In the genomic region with DNA sequence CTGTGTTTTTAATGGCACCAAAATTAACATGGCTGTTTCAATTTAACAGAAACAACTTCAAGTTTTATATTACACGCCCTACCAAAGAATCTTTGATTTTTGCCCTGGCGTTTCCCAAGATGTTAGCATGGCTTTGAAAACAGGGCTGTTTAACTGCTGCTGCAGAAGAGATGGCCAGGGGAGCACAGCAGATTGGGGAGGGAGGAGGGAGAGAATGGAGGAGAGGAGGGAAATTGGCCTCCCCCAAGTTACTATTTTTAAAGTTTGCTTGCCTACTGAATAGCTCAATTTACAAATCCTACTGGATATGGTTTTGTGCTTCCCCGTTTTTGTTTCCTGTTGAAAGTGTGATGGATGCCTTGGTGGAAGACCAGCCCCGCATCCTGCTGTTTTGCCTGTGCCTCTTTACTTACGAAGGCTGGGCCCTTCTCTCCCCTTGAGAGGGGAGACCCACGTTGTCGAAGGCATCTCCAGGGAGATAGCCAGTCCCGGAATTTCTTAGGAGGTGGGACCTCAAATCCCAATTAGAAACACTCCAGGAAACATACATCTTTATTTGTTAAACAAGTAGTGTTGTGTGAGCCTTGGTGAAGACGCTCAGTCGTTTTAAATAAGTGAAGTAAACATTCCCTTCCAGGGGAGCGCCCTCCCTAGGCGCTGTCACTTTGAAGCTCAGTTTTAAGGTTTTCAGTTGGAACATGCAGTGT, we compare ENCODE assay signal across 11 cellular contexts.
DNase-seq lines count a peak whose midpoint lies in the region; ATAC-seq and TF ChIP-seq lines count a peak whose summit lies in the region.
"Had no signal": no experiment of that assay in that cellular context is flagged by ENCODE, and none has a peak within 500 bp of the region (broad histone marks: within the 10 kb centered on the region; RNA-seq: fewer than 3 reads in every experiment).

No MANE protein-coding gene starts in this region.

- CTCF ChIA-PET in RWPE1 (lab: Yijun Ruan, JAX) (interaction anchor here (0.6 kb wide), 2 partner anchors 29 to 266 kb away, joined by 5 read pairs; no protein-coding TSS in a partner anchor), MCF 10A (lab: Yijun Ruan, JAX) (interaction anchor here (1.1 kb wide), 1 partner anchor 177 kb away, joined by 3 read pairs; no protein-coding TSS in a partner anchor)

- H3K4me3 Mint-ChIP-seq in GM23338, result peak overlapping the region; percentile 58
- peak overlapping the region; percentile 28 for H3K4me3 Mint-ChIP-seq in chondrocyte (ENCODE audit: unreplicated experiment)
- no peak overlapping the region for H3K4me3 Mint-ChIP-seq in MCF 10A (ENCODE audit: unreplicated experiment)
- H3K4me3 Mint-ChIP-seq: activated naive CD8-positive, alpha-beta T cell treated with anti-CD3 and anti-CD28 coated beads, Interleukin-2, amount 10 ng/mL, durations not matched to agents 7 days and 5 days; immature natural killer cell; naive B cell had no signal

- H3K36me3 Mint-ChIP-seq in GM23338 (ENCODE audit: low read depth), result 0 out of 3 replicates have a peak, but pooled peaks cover 5% of the 10 kb centered on the region
- peaks cover 8% of the 10 kb centered on the region for H3K36me3 Mint-ChIP-seq in chondrocyte (ENCODE audit: low read depth)
- H3K36me3 Mint-ChIP-seq in MCF 10A (ENCODE audit: insufficient read depth, unreplicated experiment), result peaks cover 23% of the 10 kb centered on the region

- H3K27ac ChIP-seq in GM23338 (ENCODE audit: low read depth) (peak overlapping the region; percentile 28; the same call in 1 of the 2 replicates), layer of hippocampus (ENCODE audit: low read depth, low read length) (peak overlapping the region; percentile 52), sigmoid colon (peak overlapping the region in 3 of 4 donors; percentile 19 to 70 (median 47)), RWPE1 (no peak overlapping the region)

- H3K9me3 Mint-ChIP-seq in GM23338, result no peaks in the 10 kb centered on the region
- no peaks in the 10 kb centered on the region for H3K9me3 Mint-ChIP-seq in chondrocyte (ENCODE audit: low read depth)
- no peaks in the 10 kb centered on the region for H3K9me3 Mint-ChIP-seq in MCF 10A (ENCODE audit: unreplicated experiment)
- H3K9me3 Mint-ChIP-seq: activated naive CD8-positive, alpha-beta T cell treated with anti-CD3 and anti-CD28 coated beads, Interleukin-2, amount 10 ng/mL, durations not matched to agents 7 days and 5 days; immature natural killer cell had no signal

- peak; percentile 92 for ATAC-seq in GM23338
- no peak for ATAC-seq in HG02981 (IDR thresholded peaks at IDR 0.05; ENCODE audit: unreplicated experiment)

- no peak for TF ChIP-seq POLR2A in sigmoid colon (IDR thresholded peaks at IDR 0.05)

- peak overlapping the region; percentile 1; the same call in 1 of the 2 replicates for H3K4me2 ChIP-seq in GM23338

- POLR2A ChIA-PET in RWPE1 (lab: Yijun Ruan, JAX; ENCODE audit: low non-redundant PET), result no interaction called here
- POLR2A ChIA-PET in MCF 10A (lab: Yijun Ruan, JAX), result interaction anchor here (0.6 to 1.4 kb wide), 6 partner anchors 12 to 86 kb away, joined by 3 to 4 read pairs (median 3); no protein-coding TSS in a partner anchor

- no peak overlapping the region for H3K4me3 ChIP-seq in GM23338
- peak overlapping the region in 1 of 4 donors; percentile 6 for H3K4me3 ChIP-seq in sigmoid colon

- intact Hi-C loops in sigmoid colon (cut with DNase I), result no loop called here
- intact Hi-C loops in MCF 10A (cut with micrococcal nuclease), result no loop called here

- no peaks in the 10 kb centered on the region for H3K9me2 ChIP-seq in GM23338 (ENCODE audit: insufficient read depth)

- H3K27me3 ChIP-seq in GM23338 (ENCODE audit: insufficient read depth) (no peaks in the 10 kb centered on the region), layer of hippocampus (ENCODE audit: control insufficient read depth, insufficient read depth, low read length) (no peaks in the 10 kb centered on the region), sigmoid colon (no peaks in the 10 kb centered on the region)

- H3K27ac Mint-ChIP-seq in GM23338, result no peak overlapping the region
- peak overlapping the region; percentile 82 for H3K27ac Mint-ChIP-seq in chondrocyte (ENCODE audit: unreplicated experiment)
- no peak overlapping the region for H3K27ac Mint-ChIP-seq in MCF 10A (ENCODE audit: low read depth, unreplicated experiment)
- H3K27ac Mint-ChIP-seq: activated naive CD8-positive, alpha-beta T cell treated with anti-CD3 and anti-CD28 coated beads, Interleukin-2, amount 10 ng/mL, durations not matched to agents 7 days and 5 days had no signal

- H3K4me1 ChIP-seq in GM23338 (ENCODE audit: insufficient read depth) (peaks cover 16% of the 10 kb centered on the region), sigmoid colon (peaks cover 0 to 42% (median 30%) of the 10 kb centered on the region in 4 donors)

- H2AFZ ChIP-seq in GM23338, result no peak overlapping the region

- peaks cover 40% of the 10 kb centered on the region for H3K4me1 Mint-ChIP-seq in GM23338
- peaks cover 81% of the 10 kb centered on the region for H3K4me1 Mint-ChIP-seq in chondrocyte (ENCODE audit: low read depth)
- H3K4me1 Mint-ChIP-seq in MCF 10A (ENCODE audit: insufficient read depth, unreplicated experiment), result peaks cover 15% of the 10 kb centered on the region

- no TSS peak for BruUV-seq in MCF 10A (replicated peaks; lab: Mats Ljungman, UMichigan)

- TF ChIP-seq CTCF in GM23338 (conservative IDR thresholded peaks at IDR 0.05; ENCODE audit: low read depth in 2 of 2) (0 out of 4 replicates have a peak, but pooled peaks of 1 of the 2 experiments have one; percentile 14), chondrocyte (IDR thresholded peaks at IDR 0.05) (no peak), sigmoid colon (IDR thresholded peaks at IDR 0.05) (no peak), RWPE1 (conservative IDR thresholded peaks at IDR 0.05; ENCODE audit: low read depth) (no peak), MCF 10A (IDR thresholded peaks at IDR 0.05; ENCODE audit: unreplicated experiment) (no peak)

- H4K20me1 ChIP-seq in GM23338 (replicated peaks; ENCODE audit: insufficient read depth), result no peaks in the 10 kb centered on the region

- H3K27me3 Mint-ChIP-seq in GM23338 (ENCODE audit: insufficient read depth, low read depth, poor library complexity) (no peaks in the 10 kb centered on the region), chondrocyte (ENCODE audit: low read depth) (no peaks in the 10 kb centered on the region), MCF 10A (ENCODE audit: insufficient read depth, unreplicated experiment) (no peaks in the 10 kb centered on the region)
- H3K27me3 Mint-ChIP-seq: activated naive CD8-positive, alpha-beta T cell treated with anti-CD3 and anti-CD28 coated beads, Interleukin-2, amount 10 ng/mL, durations not matched to agents 7 days and 5 days; naive B cell had no signal

- DNase-seq in GM23338 (ENCODE audit: low spot score) (peak; percentile 67), chondrocyte (ENCODE audit: low spot score) (no peak), sigmoid colon (no peak), RWPE1 (ENCODE audit: low spot score) (no peak), MCF 10A (ENCODE audit: unreplicated experiment) (no peak)
- DNase-seq in stimulated activated CD4-positive, alpha-beta T cell treated with anti-CD3 and anti-CD28 coated beads, Interleukin-1b, Interleukin-23, amount 100 ng/mL, for 48 hours, result no peak
- DNase-seq: activated naive CD8-positive, alpha-beta T cell treated with anti-CD3 and anti-CD28 coated beads, Interleukin-2, amount 10 ng/mL, durations not matched to agents 7 days and 5 days; immature natural killer cell; naive B cell had no signal

- WGBS in sigmoid colon, 2 donors, result 20 to 62% methylated on average over 12 of the region's 12 CpGs

- H3K79me2 ChIP-seq in GM23338 (replicated peaks; ENCODE audit: insufficient read depth), result no peaks in the 10 kb centered on the region

- no peaks in the 10 kb centered on the region for H3K9me3 ChIP-seq in sigmoid colon

- H3F3A ChIP-seq in GM23338 (replicated peaks; ENCODE audit: low read depth), result no peaks in the 10 kb centered on the region

- H3K36me3 ChIP-seq in GM23338 (ENCODE audit: insufficient read depth) (no peaks in the 10 kb centered on the region), sigmoid colon (no peaks in the 10 kb centered on the region)

- no peak for TF ChIP-seq EP300 in sigmoid colon (IDR thresholded peaks at IDR 0.05)

TF ChIP-seq in GM23338, 12 proteins besides CTCF, POLR2A, EP300 and RAD21 (continues in another document):
- no peak for TF ChIP-seq ZNF331 (CRISPR knock-in tag; IDR thresholded peaks at IDR 0.05; ENCODE audit: low read depth)
